14 cellular contexts compared by ENCODE assay signal in the genomic region with DNA sequence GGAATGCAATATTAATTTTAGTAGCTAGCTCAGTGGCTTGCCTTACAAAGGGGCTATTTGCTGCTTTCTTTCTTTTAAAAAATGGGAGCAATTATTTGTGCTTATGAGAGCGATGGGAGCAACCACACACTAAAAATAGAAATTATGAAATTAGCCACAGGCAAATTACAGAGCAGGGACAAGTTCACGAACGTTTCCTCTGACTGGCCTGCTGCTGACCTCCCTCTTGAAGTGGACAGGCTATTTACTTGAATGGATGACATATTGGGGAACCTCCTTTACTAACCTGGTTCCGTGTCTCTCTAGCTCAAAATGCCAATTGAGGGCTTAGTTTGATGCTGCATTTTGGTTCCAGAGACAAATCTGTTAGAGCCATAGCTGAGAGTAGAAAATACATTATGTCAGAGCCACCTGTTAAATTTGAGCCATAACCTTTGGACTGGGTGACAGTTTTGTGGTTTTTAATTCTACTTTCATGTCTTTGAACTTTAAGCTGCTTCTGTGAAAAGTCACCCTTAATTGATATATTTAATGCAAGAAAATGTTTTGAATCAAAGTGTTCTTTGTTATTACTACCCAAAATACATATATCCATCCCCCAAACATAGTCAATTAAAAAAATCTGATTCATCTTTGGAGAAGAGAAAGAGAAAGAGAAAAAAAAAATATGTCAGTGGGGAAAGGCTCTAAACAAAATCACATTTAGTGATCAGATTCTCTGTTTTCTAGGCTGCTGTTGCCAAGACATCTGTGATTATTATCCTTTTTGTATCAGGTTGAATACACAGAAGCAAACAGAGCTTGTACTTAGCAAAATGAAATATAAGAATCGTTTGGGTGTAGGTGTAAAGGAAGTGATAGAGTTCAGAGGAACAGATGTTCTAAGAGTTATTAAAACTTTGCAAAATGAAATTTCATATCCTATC.
A peak's percentile ranks its signal among the peaks of the same experiment; 100 is the strongest.
DNase-seq lines count a peak whose midpoint lies in the region; ATAC-seq lines count a peak whose summit lies in the region.
"Had no signal": no experiment of that assay in that cellular context is flagged by ENCODE, and none has a peak within 500 bp of the region (broad histone marks: within the 10 kb centered on the region; RNA-seq: fewer than 3 reads in every experiment).

No MANE protein-coding gene starts in this region.

- no peak overlapping the region for H3K27ac Mint-ChIP-seq in activated T-helper 2 cell treated with anti-CD3 and anti-CD28 coated beads, Interferon-gamma antibody, Interleukin-2, Interleukin-4, amounts not matched to agents 10 μg/mL and 5 μg/mL and 100 μg/mL, durations not matched to agents 14 hours and 24 hours and 36 hours
- H3K27ac Mint-ChIP-seq: activated CD4-positive, alpha-beta T cell treated with anti-CD3 and anti-CD28 coated beads for 36 hours; activated naive CD4-positive, alpha-beta T cell treated with anti-CD3 and anti-CD28 coated beads, Interleukin-2, amount 50 U/mL, for 72 hours had no signal

- H3K36me3 Mint-ChIP-seq in activated T-helper 2 cell treated with anti-CD3 and anti-CD28 coated beads, Interferon-gamma antibody, Interleukin-2, Interleukin-4, amounts not matched to agents 10 μg/mL and 5 μg/mL and 100 μg/mL, durations not matched to agents 14 hours and 24 hours and 36 hours (ENCODE audit: low read depth), result no peaks in the 10 kb centered on the region
- H3K36me3 Mint-ChIP-seq: activated naive CD4-positive, alpha-beta T cell treated with anti-CD3 and anti-CD28 coated beads, Interleukin-2, amount 50 U/mL, for 72 hours had no signal

- H3K4me3 Mint-ChIP-seq in activated T-helper 2 cell treated with anti-CD3 and anti-CD28 coated beads, Interferon-gamma antibody, Interleukin-2, Interleukin-4, amounts not matched to agents 10 μg/mL and 5 μg/mL and 100 μg/mL, durations not matched to agents 14 hours and 24 hours and 36 hours (ENCODE audit: low read depth), result no peak overlapping the region
- H3K4me3 Mint-ChIP-seq: activated CD4-positive, alpha-beta T cell treated with anti-CD3 and anti-CD28 coated beads for 36 hours had no signal

- H3K27me3 Mint-ChIP-seq in activated T-helper 2 cell treated with anti-CD3 and anti-CD28 coated beads, Interferon-gamma antibody, Interleukin-2, Interleukin-4, amounts not matched to agents 10 μg/mL and 5 μg/mL and 100 μg/mL, durations not matched to agents 14 hours and 24 hours and 36 hours (ENCODE audit: low read depth), result no peaks in the 10 kb centered on the region
- H3K27me3 Mint-ChIP-seq: activated CD4-positive, alpha-beta T cell treated with anti-CD3 and anti-CD28 coated beads for 36 hours had no signal

- DNase-seq in COLO829 (ENCODE audit: low spot score) (peak; percentile 3), NOMO-1 treated with dmso at 0.1 percent for 144 hours (lab: John Stamatoyannopoulos, UW; ENCODE audit: unreplicated experiment) (peak; percentile 24), iPS-NIHi11 (ENCODE audit: low spot score) (no peak)
- no peak for DNase-seq in activated T-helper 2 cell treated with anti-CD3 and anti-CD28 coated beads, Interferon-gamma antibody, Interleukin-2, Interleukin-4, amounts not matched to agents 10 μg/mL and 5 μg/mL and 100 μg/mL, durations not matched to agents 14 hours and 24 hours and 36 hours (ENCODE audit: low spot score)
- DNase-seq: activated CD4-positive, alpha-beta T cell treated with anti-CD3 and anti-CD28 coated beads for 36 hours; gastrocnemius medialis; GDM1; left lung; SHP77 treated with DMSO at 0.1 percent for 48 hours had no signal

- no peaks in the 10 kb centered on the region for H3K9me3 Mint-ChIP-seq in activated T-helper 2 cell treated with anti-CD3 and anti-CD28 coated beads, Interferon-gamma antibody, Interleukin-2, Interleukin-4, amounts not matched to agents 10 μg/mL and 5 μg/mL and 100 μg/mL, durations not matched to agents 14 hours and 24 hours and 36 hours

- ATAC-seq in GM19023 (IDR thresholded peaks at IDR 0.05; ENCODE audit: unreplicated experiment), result peak; percentile 72
- ATAC-seq in HG02973 (IDR thresholded peaks at IDR 0.05; ENCODE audit: unreplicated experiment), result peak; percentile 58
- ATAC-seq in HG02840 (IDR thresholded peaks at IDR 0.05; ENCODE audit: low FRiP score, unreplicated experiment), result no peak
- ATAC-seq in HG03139 (IDR thresholded peaks at IDR 0.05; ENCODE audit: unreplicated experiment), result no peak
- ATAC-seq: activated CD4-positive, alpha-beta T cell treated with anti-CD3 and anti-CD28 coated beads for 36 hours; gastrocnemius medialis; left lung had no signal

- intact Hi-C loops in activated T-helper 2 cell treated with anti-CD3 and anti-CD28 coated beads, Interferon-gamma antibody, Interleukin-2, Interleukin-4, amounts not matched to agents 10 μg/mL and 5 μg/mL and 100 μg/mL, durations not matched to agents 14 hours and 24 hours and 36 hours (cut with micrococcal nuclease), result no loop called here

- no peaks in the 10 kb centered on the region for H3K4me1 Mint-ChIP-seq in activated T-helper 2 cell treated with anti-CD3 and anti-CD28 coated beads, Interferon-gamma antibody, Interleukin-2, Interleukin-4, amounts not matched to agents 10 μg/mL and 5 μg/mL and 100 μg/mL, durations not matched to agents 14 hours and 24 hours and 36 hours (ENCODE audit: low read depth)

Comparison
In these comparisons a context has a peak if more than half of its experiments do, and no peak if none do; other contexts are left out.
1. DNase-seq: peak in COLO829 (single experiment) and NOMO-1 treated with dmso at 0.1 percent for 144 hours (single experiment); none in activated T-helper 2 cell treated with anti-CD3 and anti-CD28 coated beads, Interferon-gamma antibody, Interleukin-2, Interleukin-4, amounts not matched to agents 10 μg/mL and 5 μg/mL and 100 μg/mL, durations not matched to agents 14 hours and 24 hours and 36 hours (single experiment) and iPS-NIHi11 (single experiment).
2. ATAC-seq: peak in GM19023 (single experiment) and HG02973 (single experiment); none in HG02840 (single experiment) and HG03139 (single experiment).